8 cellular contexts compared by ENCODE assay signal in the genomic region with DNA sequence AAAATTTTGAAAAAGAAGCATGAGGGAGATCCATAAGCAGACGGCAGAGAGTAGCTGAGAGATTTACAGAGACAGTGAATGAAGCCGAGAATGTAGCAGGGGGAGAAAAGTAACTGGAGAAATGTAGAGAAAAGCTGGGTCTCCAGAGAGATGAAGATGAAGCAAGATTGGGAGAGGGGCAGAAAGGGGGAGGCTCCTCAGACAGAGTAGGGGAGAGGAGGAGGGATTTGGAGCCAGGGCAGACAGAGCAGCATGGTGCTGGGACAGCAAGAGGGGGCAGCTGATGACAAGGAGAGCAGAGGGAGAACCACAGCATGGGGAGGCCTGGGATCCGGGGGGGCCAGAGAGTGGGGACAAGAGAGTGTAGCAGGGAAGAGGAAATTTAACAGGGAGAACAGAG. TPM values are rescaled to one million over a fixed set of nuclear protein-coding genes. Genes with fewer than 3 reads are reported as not detected.
DNase-seq lines count a peak whose midpoint lies in the region; ATAC-seq, FAIRE-seq and TF ChIP-seq lines count a peak whose summit lies in the region.

No MANE protein-coding gene starts in this region.

- no peaks in the 10 kb centered on the region for H3K27me3 ChIP-seq in stomach

- peaks cover 16% of the 10 kb centered on the region for H3K9me3 Mint-ChIP-seq in activated T-helper 17 cell treated with anti-CD3 and anti-CD28 coated beads, Interleukin-2, amount 50 U/mL, for 72 hours

- ATAC-seq in activated T-helper 17 cell treated with anti-CD3 and anti-CD28 coated beads, Interleukin-2, amount 50 U/mL, for 72 hours (replicated peaks): no peak
- ATAC-seq in HG03280 (IDR thresholded peaks at IDR 0.05; ENCODE audit: unreplicated experiment): no peak

- intact Hi-C loops in stomach (cut with DNase I; ENCODE audit: low total_unique reads): no loop called here

- H3K36me3 Mint-ChIP-seq in activated T-helper 17 cell treated with anti-CD3 and anti-CD28 coated beads, Interleukin-2, amount 50 U/mL, for 72 hours (ENCODE audit: low read depth): peaks cover 15% of the 10 kb centered on the region

- peaks cover 0 to 14% (median 3%) of the 10 kb centered on the region in 4 donors for H3K36me3 ChIP-seq in stomach

- peak overlapping the region; percentile 86 for H3K4me3 Mint-ChIP-seq in activated T-helper 17 cell treated with anti-CD3 and anti-CD28 coated beads, Interleukin-2, amount 50 U/mL, for 72 hours

- H3K27ac ChIP-seq in stomach: peak overlapping the region in 4 of 5 donors; percentile 78 to 87 (median 83)

- WGBS in stomach, 5 donors: 2 to 11% (median 6%) methylated on average over 3 of the region's 3 CpGs

- H3K4me1 Mint-ChIP-seq in activated T-helper 17 cell treated with anti-CD3 and anti-CD28 coated beads, Interleukin-2, amount 50 U/mL, for 72 hours: peaks cover 8% of the 10 kb centered on the region

- DNase-seq in NCI-H82 (lab: John Stamatoyannopoulos, UW) (peak; percentile 6), NCI-H82 treated with DMSO at 0.1 percent for 48 hours (lab: John Stamatoyannopoulos, UW; ENCODE audit: unreplicated experiment) (no peak), iris pigment epithelial cell (ENCODE audit: low read depth) (peak; percentile 15), stomach (no peak), GM19239 (ENCODE audit: insufficient read length, low spot score) (no peak), NCI-H2227 (lab: John Stamatoyannopoulos, UW; ENCODE audit: unreplicated experiment) (no peak)

- FAIRE-seq in GM19239 (lab: Jason Lieb, UNC): no peak

- H3K27me3 Mint-ChIP-seq in activated T-helper 17 cell treated with anti-CD3 and anti-CD28 coated beads, Interleukin-2, amount 50 U/mL, for 72 hours: no peaks in the 10 kb centered on the region

- no peak for TF ChIP-seq CTCF in stomach (IDR thresholded peaks at IDR 0.05)

- H3K4me3 ChIP-seq in stomach: peak overlapping the region; percentile 64 to 77 (median 75)

- peaks cover 6 to 18% (median 10%) of the 10 kb centered on the region in 4 donors for H3K4me1 ChIP-seq in stomach

- H3K9me3 ChIP-seq in stomach: peaks cover 13 to 65% (median 38%) of the 10 kb centered on the region in 4 donors

- peak overlapping the region; percentile 95 for H3K27ac Mint-ChIP-seq in activated T-helper 17 cell treated with anti-CD3 and anti-CD28 coated beads, Interleukin-2, amount 50 U/mL, for 72 hours

- TF ChIP-seq POLR2A in stomach (IDR thresholded peaks at IDR 0.05): no peak

- no peak for TF ChIP-seq EP300 in stomach (IDR thresholded peaks at IDR 0.05)

RNA-seq across cellular contexts. Expression of a gene that starts 0.9 kb away (rescaled TPM):
- 1 to 10 TPM in 1 of 2 donors, under 1 TPM in 1; 0.17 to 3.8 TPM for total RNA-seq in activated T-helper 17 cell treated with anti-CD3 and anti-CD28 coated beads, Interleukin-2, amount 50 U/mL, for 72 hours
- 1 to 10 TPM in 1 of 5 donors, under 1 TPM in 1, not detected in 3; 0.45 to 2.2 TPM for total RNA-seq in stomach
- polyA plus RNA-seq in stomach: 1 to 10 TPM in 2 of 3 donors, under 1 TPM in 1; 0.93 to 2.6 (median 1.4) TPM

RNA-seq across cellular contexts. Expression of a gene that starts 32.7 kb away (rescaled TPM):
- total RNA-seq in activated T-helper 17 cell treated with anti-CD3 and anti-CD28 coated beads, Interleukin-2, amount 50 U/mL, for 72 hours: 1 to 10 TPM; 5.7 to 10.0 TPM
- 10 to 100 TPM in 3 of 5 donors, 1 to 10 TPM in 2; 4.1 to 44.2 (median 11.6) TPM for total RNA-seq in stomach
- 10 to 100 TPM in 2 of 3 donors, 1 to 10 TPM in 1; 8.4 to 10.4 (median 10.2) TPM for polyA plus RNA-seq in stomach

RNA-seq across cellular contexts. Expression of a gene that starts 40.0 kb away (rescaled TPM):
- total RNA-seq in activated T-helper 17 cell treated with anti-CD3 and anti-CD28 coated beads, Interleukin-2, amount 50 U/mL, for 72 hours: 1 to 10 TPM; 2.5 to 9.6 TPM
- 10 to 100 TPM in 1 of 5 donors, 1 to 10 TPM in 4; 2.2 to 11.0 (median 8.1) TPM for total RNA-seq in stomach
- polyA plus RNA-seq in stomach: 1 to 10 TPM; 4.0 to 5.2 (median 4.8) TPM

Comparison
In these comparisons a context has a peak if more than half of its experiments do, and no peak if none do; other contexts are left out.
1. DNase-seq: peak in NCI-H82 (single experiment) and iris pigment epithelial cell (single experiment); none in NCI-H82 treated with DMSO at 0.1 percent for 48 hours (single experiment), stomach (single experiment), GM19239 (single experiment) and NCI-H2227 (single experiment).